In genomic region chrX:34956915-34957314, GRCh38 we compare ENCODE assay signal across 15 cellular contexts. TPM values are rescaled to one million over a fixed set of nuclear protein-coding genes. Genes with fewer than 3 reads are reported as not detected.
A peak's percentile ranks its signal among the peaks of the same experiment; 100 is the strongest.
DNase-seq lines count a peak whose midpoint lies in the region; ATAC-seq and TF ChIP-seq lines count a peak whose summit lies in the region.
"Had no signal": no experiment of that assay in that cellular context is flagged by ENCODE, and none has a peak within 500 bp of the region (broad histone marks: within the 10 kb centered on the region; RNA-seq: fewer than 3 reads in every experiment).

No MANE protein-coding gene starts in this region.

- no peak for TF ChIP-seq CTCF in brain microvascular endothelial cell (IDR thresholded peaks at IDR 0.05; ENCODE audit: low read depth, low read length, missing control alignments)

- peak overlapping the region; percentile 33 for H3K27ac ChIP-seq in brain microvascular endothelial cell

- intact Hi-C loops in cardiac septum (cut with DNase I) = no loop called here
- intact Hi-C loops in left ventricle myocardium superior (cut with micrococcal nuclease) = no loop called here
- intact Hi-C loops in Right ventricle myocardium superior (cut with DNase I) = no loop called here

- H3K4me3 ChIP-seq in brain microvascular endothelial cell (ENCODE audit: low read depth, low read length) = no peak overlapping the region

- ATAC-seq in GM19035 (IDR thresholded peaks at IDR 0.05; ENCODE audit: unreplicated experiment) (no peak), left ventricle myocardium superior (no peak), Right ventricle myocardium superior (ENCODE audit: poor library complexity) (no peak)

- H3K27me3 ChIP-seq in brain microvascular endothelial cell (replicated peaks) = no peaks in the 10 kb centered on the region

- H3K36me3 ChIP-seq in brain microvascular endothelial cell (replicated peaks) = no peaks in the 10 kb centered on the region

- DNase-seq in A172 (ENCODE audit: low spot score) = peak; percentile 26
- peak; percentile 69 for DNase-seq in HCEC 1CT
- DNase-seq in brain microvascular endothelial cell = no peak
- DNase-seq in glomerular visceral epithelial cell (ENCODE audit: extremely low spot score) = peak; percentile 31
- DNase-seq in cardiac septum (ENCODE audit: low spot score) = no peak
- DNase-seq in left ventricle myocardium superior = no peak
- DNase-seq in Right ventricle myocardium superior = no peak
- DNase-seq: activated T-cell treated with anti-CD3 and anti-CD28 coated beads, Interleukin-2, amount 50 U/mL, for 24 hours; effector CD4-positive, alpha-beta T cell; NCI-H446 treated with DMSO at 0.1 percent for 48 hours; OCI-M1; stimulated activated CD4-positive, alpha-beta T cell treated with anti-CD3 and anti-CD28 coated beads, Interleukin-12 subunit alpha, Interleukin-12 subunit beta, amount 100 ng/mL, for 4 hours; T-helper 1 cell had no signal

- in situ Hi-C loops in brain microvascular endothelial cell (cut with HindIII; ENCODE audit: low pct_ligation_motif_present, low sequenced_read_pairs) = no loop called here

RNA-seq across cellular contexts. Expression of gene FAM47B, which starts 14.3 kb away (rescaled TPM):
- not detected in 2 replicates for total RNA-seq in A172 (2014; rRNA removed; shearing (Covaris generic))
- total RNA-seq in cardiac septum (not detected), left ventricle myocardium superior (not detected), Right ventricle myocardium superior (not detected)
- total RNA-seq: omental fat pad had no signal

Comparison
In these comparisons a context has a peak if more than half of its experiments do, and no peak if none do; other contexts are left out.
1. DNase-seq: peak in A172 (single experiment), HCEC 1CT (single experiment) and glomerular visceral epithelial cell (single experiment); none in brain microvascular endothelial cell (single experiment), cardiac septum (single experiment), left ventricle myocardium superior (single experiment) and Right ventricle myocardium superior (single experiment).